ENCODE assay signal across 8 cellular contexts in the genomic region with DNA sequence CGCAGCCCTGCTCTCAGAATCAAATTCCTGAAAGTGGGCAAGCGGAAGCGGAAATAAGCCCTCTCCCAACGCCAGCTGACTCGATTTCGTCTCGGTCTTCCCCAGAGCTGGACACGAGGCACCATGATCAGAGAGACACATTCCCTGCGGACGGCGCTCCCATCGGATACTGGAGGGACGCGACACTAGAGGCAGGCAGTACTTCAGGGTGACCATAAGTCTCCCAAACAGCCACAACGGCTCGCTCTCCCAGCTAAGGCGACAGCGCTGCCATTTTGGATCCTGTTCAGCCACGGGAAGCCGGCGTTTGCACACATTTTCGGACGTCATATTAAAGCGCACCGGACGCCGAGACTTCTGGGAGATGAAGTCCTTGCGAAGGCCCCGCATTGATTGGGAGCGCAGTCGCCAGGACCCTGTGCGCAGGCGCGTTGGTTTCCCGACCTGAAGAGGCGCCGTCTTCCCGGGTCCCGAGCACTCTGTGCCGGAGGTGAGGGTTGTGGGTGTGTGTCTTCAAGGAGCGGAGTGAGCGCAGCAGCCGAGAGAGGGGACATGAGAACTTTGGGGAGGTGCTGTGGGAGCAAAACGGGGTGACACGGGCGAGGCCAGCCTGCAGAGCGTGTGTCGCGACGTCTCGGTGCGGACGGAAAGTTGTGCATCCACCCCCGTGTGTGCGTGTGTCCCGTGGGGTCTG. TPM values are rescaled to one million over a fixed set of nuclear protein-coding genes. Genes with fewer than 3 reads are reported as not detected.
A peak's percentile ranks its signal among the peaks of the same experiment; 100 is the strongest.
DNase-seq lines count a peak whose midpoint lies in the region; ATAC-seq and TF ChIP-seq lines count a peak whose summit lies in the region.

A gene (plus strand): TSS at position 439 of the 694 bp plus-strand sequence. CDS start 10,418 bp downstream, outside the sequence.

- no peaks in the 10 kb centered on the region for H3K9me3 ChIP-seq in mucosa of stomach (ENCODE audit: control insufficient read depth, low read length)

- H3K27me3 ChIP-seq in mucosa of stomach (ENCODE audit: control insufficient read depth, insufficient read depth, low read length) = no peaks in the 10 kb centered on the region

- DNase-seq in DMS79 treated with DMSO at 0.1 percent for 48 hours (lab: John Stamatoyannopoulos, UW) (peak; percentile 95), KG1 (lab: John Stamatoyannopoulos, UW) (peak; percentile 93)
- peak; percentile 97 for DNase-seq in activated T-cell treated with anti-CD3 and anti-CD28 coated beads, Interleukin-2, amount 50 U/mL, for 48 hours
- DNase-seq in stimulated activated CD8-positive, alpha-beta memory T cell treated with anti-CD3 and anti-CD28 coated beads, Interleukin-4, amount 100 ng/mL, for 48 hours = peak; percentile 98

- ATAC-seq in GM21737 (IDR thresholded peaks at IDR 0.05; ENCODE audit: unreplicated experiment) (peak; percentile 91), esophagus mucosa (peak; percentile 98)

- H3K4me3 ChIP-seq in mucosa of stomach (ENCODE audit: low read length) = peak within 1 kb of the TSS; percentile 96

- H3K9ac ChIP-seq in mucosa of stomach (ENCODE audit: low read length) = peak within 1 kb of the TSS; percentile 92

- H3K36me3 ChIP-seq in mucosa of stomach (ENCODE audit: control insufficient read depth, insufficient read depth, low read length) = no peaks in the 10 kb centered on the region

- peaks cover 11% of the 10 kb centered on the region for H3K4me1 ChIP-seq in mucosa of stomach (ENCODE audit: control insufficient read depth, insufficient read depth, low read length)

TF ChIP-seq in PFSK-1, 5 proteins besides CTCF, POLR2A, EP300 and RAD21:
- peak; percentile 87; the same call in 1 of the 2 replicates for TF ChIP-seq TAF1 (IDR thresholded peaks at IDR 0.05; ENCODE audit: borderline replicate concordance, insufficient read depth, low read length)
- TF ChIP-seq SIN3A (IDR thresholded peaks at IDR 0.05; ENCODE audit: borderline replicate concordance, insufficient read depth, low read length) = no peak
- TF ChIP-seq POLR2AphosphoS5 (IDR thresholded peaks at IDR 0.05; ENCODE audit: low read depth, low read length) = peak; percentile 92
- TF ChIP-seq, protein P1, sequence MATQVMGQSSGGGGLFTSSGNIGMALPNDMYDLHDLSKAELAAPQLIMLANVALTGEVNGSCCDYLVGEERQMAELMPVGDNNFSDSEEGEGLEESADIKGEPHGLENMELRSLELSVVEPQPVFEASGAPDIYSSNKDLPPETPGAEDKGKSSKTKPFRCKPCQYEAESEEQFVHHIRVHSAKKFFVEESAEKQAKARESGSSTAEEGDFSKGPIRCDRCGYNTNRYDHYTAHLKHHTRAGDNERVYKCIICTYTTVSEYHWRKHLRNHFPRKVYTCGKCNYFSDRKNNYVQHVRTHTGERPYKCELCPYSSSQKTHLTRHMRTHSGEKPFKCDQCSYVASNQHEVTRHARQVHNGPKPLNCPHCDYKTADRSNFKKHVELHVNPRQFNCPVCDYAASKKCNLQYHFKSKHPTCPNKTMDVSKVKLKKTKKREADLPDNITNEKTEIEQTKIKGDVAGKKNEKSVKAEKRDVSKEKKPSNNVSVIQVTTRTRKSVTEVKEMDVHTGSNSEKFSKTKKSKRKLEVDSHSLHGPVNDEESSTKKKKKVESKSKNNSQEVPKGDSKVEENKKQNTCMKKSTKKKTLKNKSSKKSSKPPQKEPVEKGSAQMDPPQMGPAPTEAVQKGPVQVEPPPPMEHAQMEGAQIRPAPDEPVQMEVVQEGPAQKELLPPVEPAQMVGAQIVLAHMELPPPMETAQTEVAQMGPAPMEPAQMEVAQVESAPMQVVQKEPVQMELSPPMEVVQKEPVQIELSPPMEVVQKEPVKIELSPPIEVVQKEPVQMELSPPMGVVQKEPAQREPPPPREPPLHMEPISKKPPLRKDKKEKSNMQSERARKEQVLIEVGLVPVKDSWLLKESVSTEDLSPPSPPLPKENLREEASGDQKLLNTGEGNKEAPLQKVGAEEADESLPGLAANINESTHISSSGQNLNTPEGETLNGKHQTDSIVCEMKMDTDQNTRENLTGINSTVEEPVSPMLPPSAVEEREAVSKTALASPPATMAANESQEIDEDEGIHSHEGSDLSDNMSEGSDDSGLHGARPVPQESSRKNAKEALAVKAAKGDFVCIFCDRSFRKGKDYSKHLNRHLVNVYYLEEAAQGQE (IDR thresholded peaks at IDR 0.05; ENCODE audit: insufficient read depth in 1 of 2, low read depth in 2 of 2, low read length in 2 of 2) = 0 out of 4 replicates have a peak, but pooled peaks have one; percentile 8 to 15
- peak; percentile 12 for TF ChIP-seq FOXP2 (optimal IDR thresholded peaks at IDR 0.05; ENCODE audit: borderline replicate concordance, extremely low read depth, extremely low read length, insufficient read depth)

RNA-seq across cellular contexts. Expression of the gene that starts here (rescaled TPM):
- polyA plus RNA-seq in PFSK-1 (2012; ENCODE audit: insufficient read length, low read depth) = 3.3 TPM
- 1.6 TPM for total RNA-seq in esophagus mucosa

Comparison
In these comparisons a context has a peak if more than half of its experiments do, and no peak if none do; other contexts are left out.
1. Peak in every context shown above with its lines: DNase-seq, ATAC-seq and H3K4me3 ChIP-seq.